ENCODE assay signal across 8 cellular contexts in genomic region chr6:119349041-119349340, GRCh38. TPM values are rescaled to one million over a fixed set of nuclear protein-coding genes. Genes with fewer than 3 reads are reported as not detected.
DNase-seq lines count a peak whose midpoint lies in the region; ATAC-seq and TF ChIP-seq lines count a peak whose summit lies in the region.

No MANE protein-coding gene starts in this region.

- TF ChIP-seq POLR2A in gastrocnemius medialis (IDR thresholded peaks at IDR 0.05) = no peak

- H3K4me1 Mint-ChIP-seq in HFFc6 (ENCODE audit: low read depth) (peaks cover 13% of the 10 kb centered on the region), WTC11 (peaks cover 37% of the 10 kb centered on the region)

- POLR2A ChIA-PET in WTC11 (lab: Charles Lee) = no interaction called here

- ATAC-seq in WTC11 (peak; percentile 13), left cardiac atrium (peak; percentile 3 to 18), gastrocnemius medialis (no peak), HG03039 (IDR thresholded peaks at IDR 0.05; ENCODE audit: unreplicated experiment) (no peak)

- intact Hi-C loops in left cardiac atrium (cut with DNase I) = loop anchor here in 1 of 2 donors (10.0 kb wide), 1 partner anchor 204 kb away; no protein-coding TSS in a partner anchor
- intact Hi-C loops in gastrocnemius medialis (cut with DNase I; ENCODE audit: low total_unique reads) = loop anchor here (10.0 kb wide), 1 partner anchor 204 kb away; no protein-coding TSS in a partner anchor

- H3K4me3 ChIP-seq in GM12875 (ENCODE audit: low read depth, low read length) (peak overlapping the region; percentile 84), gastrocnemius medialis (peak overlapping the region; percentile 72 to 75 (median 72))

- CTCF ChIA-PET in WTC11 (lab: Charles Lee) = no interaction called here

- no peaks in the 10 kb centered on the region for H3K9me3 Mint-ChIP-seq in HFFc6
- no peaks in the 10 kb centered on the region for H3K9me3 Mint-ChIP-seq in WTC11

- in situ Hi-C loops in gastrocnemius medialis (cut with MboI; ENCODE audit: low sequenced_read_pairs in 4 of 4) = no loop called here

- peak overlapping the region; percentile 83 to 89 (median 86) for H3K27ac ChIP-seq in gastrocnemius medialis

- peaks cover 3% of the 10 kb centered on the region in 2 donors for H3K4me1 ChIP-seq in gastrocnemius medialis

- H3K27me3 Mint-ChIP-seq in HFFc6 (ENCODE audit: insufficient read depth) (peaks cover 18% of the 10 kb centered on the region), WTC11 (ENCODE audit: low read depth) (peaks cover 36% of the 10 kb centered on the region)

- no peak for TF ChIP-seq CTCF in GM12875 (IDR thresholded peaks at IDR 0.05; ENCODE audit: borderline replicate concordance, insufficient read depth, low read depth, low read length)
- TF ChIP-seq CTCF in HFFc6 (IDR thresholded peaks at IDR 0.05) = no peak
- no peak for TF ChIP-seq CTCF in WTC11 (IDR thresholded peaks at IDR 0.05)
- TF ChIP-seq CTCF in gastrocnemius medialis (IDR thresholded peaks at IDR 0.05 in 4 of 5, conservative IDR thresholded peaks at IDR 0.05 in 1 of 5) = no peak

- H3K27ac Mint-ChIP-seq in HFFc6 (no peak overlapping the region), WTC11 (no peak overlapping the region)

- DNase-seq in HFFc6 (no peak), WTC11 (ENCODE audit: low spot score) (peak; percentile 39), left cardiac atrium (no peak), gastrocnemius medialis (no peak), SHP77 (lab: John Stamatoyannopoulos, UW) (no peak)
- no peak for DNase-seq in stimulated activated CD4-positive, alpha-beta T cell treated with anti-CD3 and anti-CD28 coated beads, Interleukin-2, amount 100 ng/mL, for 48 hours

- H3K9me3 ChIP-seq in gastrocnemius medialis = no peaks in the 10 kb centered on the region

- no peaks in the 10 kb centered on the region for H3K36me3 ChIP-seq in gastrocnemius medialis

- peaks cover 2 to 25% (median 14%) of the 10 kb centered on the region in 3 donors for H3K27me3 ChIP-seq in gastrocnemius medialis

- H3K36me3 Mint-ChIP-seq in HFFc6 (ENCODE audit: low read depth) = no peaks in the 10 kb centered on the region
- no peaks in the 10 kb centered on the region for H3K36me3 Mint-ChIP-seq in WTC11

- H3K4me3 Mint-ChIP-seq in HFFc6 (peak overlapping the region; percentile 67), WTC11 (peak overlapping the region; percentile 80)

TF ChIP-seq in WTC11, 78 proteins besides CTCF, POLR2A, EP300 and RAD21:
- TF ChIP-seq, protein P1, sequence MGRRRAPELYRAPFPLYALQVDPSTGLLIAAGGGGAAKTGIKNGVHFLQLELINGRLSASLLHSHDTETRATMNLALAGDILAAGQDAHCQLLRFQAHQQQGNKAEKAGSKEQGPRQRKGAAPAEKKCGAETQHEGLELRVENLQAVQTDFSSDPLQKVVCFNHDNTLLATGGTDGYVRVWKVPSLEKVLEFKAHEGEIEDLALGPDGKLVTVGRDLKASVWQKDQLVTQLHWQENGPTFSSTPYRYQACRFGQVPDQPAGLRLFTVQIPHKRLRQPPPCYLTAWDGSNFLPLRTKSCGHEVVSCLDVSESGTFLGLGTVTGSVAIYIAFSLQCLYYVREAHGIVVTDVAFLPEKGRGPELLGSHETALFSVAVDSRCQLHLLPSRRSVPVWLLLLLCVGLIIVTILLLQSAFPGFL (CRISPR knock-in tag; IDR thresholded peaks at IDR 0.05; ENCODE audit: borderline replicate concordance) = no peak
- TF ChIP-seq FOXP4 (CRISPR knock-in tag; IDR thresholded peaks at IDR 0.05) = 0 out of 2 replicates have a peak, but pooled peaks have one; percentile 28
- peak; percentile 53; the same call in 1 of the 2 replicates for TF ChIP-seq PRDM15 (CRISPR knock-in tag; IDR thresholded peaks at IDR 0.05)
- no peak for TF ChIP-seq FOXJ3 (CRISPR knock-in tag; IDR thresholded peaks at IDR 0.05; ENCODE audit: borderline replicate concordance)
- TF ChIP-seq ZNF423 (CRISPR knock-in tag; IDR thresholded peaks at IDR 0.05) = no peak
- no peak for TF ChIP-seq ERG (CRISPR knock-in tag; IDR thresholded peaks at IDR 0.05)
- TF ChIP-seq MYBL2 (CRISPR knock-in tag; IDR thresholded peaks at IDR 0.05) = peak; percentile 49; the same call in 1 of the 2 replicates

RNA-seq across cellular contexts. Expression of gene MAN1A1, which starts 0.6 kb away (rescaled TPM):
- under 1 TPM; 0.12 to 0.64 (median 0.16) TPM for total RNA-seq in HFFc6 (2021; fragmentation: NEBNext Ultra II Directional; extraction: Animal tissue kit (Norgen Biotek cat#: 25700))
- total RNA-seq in WTC11 (2021) (6.8 to 6.9 TPM (median 6.8 TPM) in 3 replicates), left cardiac atrium (10 to 100 TPM; 30.3 to 45.0 TPM), gastrocnemius medialis (10 to 100 TPM; 19.0 to 34.8 (median 21.1) TPM)

Comparison
In these comparisons a context has a peak if more than half of its experiments do, and no peak if none do; other contexts are left out.
1. ATAC-seq: peak in WTC11 (single experiment) and left cardiac atrium (2 of 2); none in gastrocnemius medialis (0 of 2) and HG03039 (single experiment).